1 cellular context compared by ENCODE assay signal in the genomic region with DNA sequence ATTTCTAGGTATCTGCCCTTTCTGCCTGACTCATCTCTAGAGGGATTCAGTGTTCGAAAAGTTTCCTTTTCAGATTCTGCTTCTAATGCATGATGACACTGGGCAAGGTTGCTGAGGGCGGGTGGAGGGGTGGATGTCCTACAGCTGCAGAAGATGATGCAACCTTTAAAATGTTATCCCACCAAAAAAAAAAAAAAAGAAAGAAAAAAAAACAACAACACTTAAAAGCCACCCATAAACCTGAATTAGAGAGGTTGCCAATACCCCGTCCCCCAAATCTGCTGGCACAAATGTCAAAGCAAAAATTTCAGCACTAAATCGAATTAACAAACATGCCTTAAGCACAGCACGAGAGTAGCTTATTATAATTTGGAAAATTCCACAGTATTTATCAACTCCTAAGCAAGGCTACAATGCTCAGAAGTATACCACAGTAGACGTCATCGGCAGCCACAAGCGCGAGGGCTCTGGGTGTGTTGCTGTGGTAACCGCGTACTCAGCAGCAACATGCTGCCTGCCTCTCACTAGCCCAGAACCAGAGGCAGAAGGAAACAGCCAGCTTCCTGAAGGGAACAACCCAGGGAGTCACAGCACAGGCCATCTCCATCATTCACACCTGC.
A peak's percentile ranks its signal among the peaks of the same experiment; 100 is the strongest.
TF ChIP-seq lines count a peak whose summit lies in the region.

No MANE protein-coding gene starts in this region.

TF ChIP-seq in SK-N-SH, 30 proteins besides CTCF, POLR2A, EP300 and RAD21 (continued from another document):
- TF ChIP-seq, protein P1, sequence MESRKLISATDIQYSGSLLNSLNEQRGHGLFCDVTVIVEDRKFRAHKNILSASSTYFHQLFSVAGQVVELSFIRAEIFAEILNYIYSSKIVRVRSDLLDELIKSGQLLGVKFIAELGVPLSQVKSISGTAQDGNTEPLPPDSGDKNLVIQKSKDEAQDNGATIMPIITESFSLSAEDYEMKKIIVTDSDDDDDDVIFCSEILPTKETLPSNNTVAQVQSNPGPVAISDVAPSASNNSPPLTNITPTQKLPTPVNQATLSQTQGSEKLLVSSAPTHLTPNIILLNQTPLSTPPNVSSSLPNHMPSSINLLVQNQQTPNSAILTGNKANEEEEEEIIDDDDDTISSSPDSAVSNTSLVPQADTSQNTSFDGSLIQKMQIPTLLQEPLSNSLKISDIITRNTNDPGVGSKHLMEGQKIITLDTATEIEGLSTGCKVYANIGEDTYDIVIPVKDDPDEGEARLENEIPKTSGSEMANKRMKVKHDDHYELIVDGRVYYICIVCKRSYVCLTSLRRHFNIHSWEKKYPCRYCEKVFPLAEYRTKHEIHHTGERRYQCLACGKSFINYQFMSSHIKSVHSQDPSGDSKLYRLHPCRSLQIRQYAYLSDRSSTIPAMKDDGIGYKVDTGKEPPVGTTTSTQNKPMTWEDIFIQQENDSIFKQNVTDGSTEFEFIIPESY (IDR thresholded peaks at IDR 0.05; ENCODE audit: borderline replicate concordance, low read depth) = no peak
- TF ChIP-seq JUND (IDR thresholded peaks at IDR 0.05) (peak; percentile 10; the same call in 1 of the 2 replicates), NFIC (IDR thresholded peaks at IDR 0.05; ENCODE audit: borderline replicate concordance) (0 out of 2 replicates have a peak, but pooled peaks have one; percentile 8)
- TF ChIP-seq, protein P2, sequence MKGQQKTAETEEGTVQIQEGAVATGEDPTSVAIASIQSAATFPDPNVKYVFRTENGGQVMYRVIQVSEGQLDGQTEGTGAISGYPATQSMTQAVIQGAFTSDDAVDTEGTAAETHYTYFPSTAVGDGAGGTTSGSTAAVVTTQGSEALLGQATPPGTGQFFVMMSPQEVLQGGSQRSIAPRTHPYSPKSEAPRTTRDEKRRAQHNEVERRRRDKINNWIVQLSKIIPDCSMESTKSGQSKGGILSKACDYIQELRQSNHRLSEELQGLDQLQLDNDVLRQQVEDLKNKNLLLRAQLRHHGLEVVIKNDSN (IDR thresholded peaks at IDR 0.05; ENCODE audit: borderline replicate concordance, low read depth) = no peak
TF ChIP-seq in SK-N-SH: peak in this region for 7.
